In the genomic region with DNA sequence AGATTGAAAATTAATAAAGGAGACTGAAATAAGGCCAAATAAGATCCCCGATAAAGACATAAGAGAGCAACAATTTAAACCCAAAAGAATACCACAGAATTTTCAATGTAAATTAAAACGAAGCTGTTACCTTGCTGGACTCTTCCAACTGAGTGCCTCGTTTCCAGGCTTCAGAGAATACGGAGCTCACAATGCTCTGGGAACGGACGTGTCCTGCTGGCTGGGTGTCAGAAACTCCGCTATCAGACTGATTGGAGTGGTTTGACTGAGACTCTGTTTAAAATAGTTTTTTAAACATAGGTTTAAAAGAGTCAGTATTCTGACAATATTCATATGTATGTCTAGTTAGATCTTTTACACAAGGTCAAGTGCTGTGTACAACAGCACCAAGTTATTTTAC, we compare ENCODE assay signal across 25 cellular contexts.
"Had no signal": no experiment of that assay in that cellular context is flagged by ENCODE, and none has a peak within 500 bp of the region (broad histone marks: within the 10 kb centered on the region; RNA-seq: fewer than 3 reads in every experiment).

No MANE protein-coding gene starts in this region.

- H3K4me1 ChIP-seq: body of pancreas, esophagus squamous epithelium, tibial artery had no signal

- H3K9me3 Mint-ChIP-seq: activated naive CD8-positive, alpha-beta T cell treated with anti-CD3 and anti-CD28 coated beads, Interleukin-2, amount 50 U/mL, for 24 hours; naive B cell; neural crest cell; T-helper 1 cell treated with Interleukin-12 subunit alpha and Interleukin-12 subunit beta and Interleukin-4 antibody, amounts not matched to agents 30 μg/mL and 1 μg/mL, for 36 hours; WTC11 had no signal

- H3K27me3 ChIP-seq: body of pancreas, esophagus squamous epithelium, gastrocnemius medialis, tibial artery had no signal

- H3K27ac Mint-ChIP-seq: activated CD4-positive, alpha-beta T cell treated with anti-CD3 and anti-CD28 coated beads for 36 hours; activated naive CD8-positive, alpha-beta T cell treated with anti-CD3 and anti-CD28 coated beads, Interleukin-2, amount 50 U/mL, for 24 hours; naive B cell; T-helper 1 cell treated with Interleukin-12 subunit alpha and Interleukin-12 subunit beta and Interleukin-4 antibody, amounts not matched to agents 30 μg/mL and 1 μg/mL, for 36 hours; WTC11 had no signal

- H3K9me3 ChIP-seq: body of pancreas, esophagus squamous epithelium, gastrocnemius medialis, tibial artery had no signal

- ATAC-seq: activated CD4-positive, alpha-beta T cell treated with anti-CD3 and anti-CD28 coated beads for 36 hours; activated naive CD8-positive, alpha-beta T cell treated with anti-CD3 and anti-CD28 coated beads, Interleukin-2, amount 50 U/mL, for 24 hours; body of pancreas; gastrocnemius medialis; left colon; stimulated activated naive CD8-positive, alpha-beta T cell treated with anti-CD3 and anti-CD28 coated beads, Interleukin-15, Interleukin-2, amounts not matched to agents 100 U/mL and 50 U/mL, for 24 hours; WTC11 had no signal

- H3K36me3 Mint-ChIP-seq: naive B cell had no signal

- H3K27me3 Mint-ChIP-seq: activated CD4-positive, alpha-beta T cell treated with anti-CD3 and anti-CD28 coated beads for 36 hours; activated naive CD8-positive, alpha-beta T cell treated with anti-CD3 and anti-CD28 coated beads, Interleukin-2, amount 50 U/mL, for 24 hours had no signal

- H3K4me1 Mint-ChIP-seq: naive B cell had no signal

- H3K27ac ChIP-seq: body of pancreas, esophagus squamous epithelium, gastrocnemius medialis had no signal

- H3K4me3 Mint-ChIP-seq: activated CD4-positive, alpha-beta T cell treated with anti-CD3 and anti-CD28 coated beads for 36 hours; activated naive CD8-positive, alpha-beta T cell treated with anti-CD3 and anti-CD28 coated beads, Interleukin-2, amount 50 U/mL, for 24 hours; naive B cell; neural crest cell; T-helper 1 cell treated with Interleukin-12 subunit alpha and Interleukin-12 subunit beta and Interleukin-4 antibody, amounts not matched to agents 30 μg/mL and 1 μg/mL, for 36 hours; WTC11 had no signal

- H3K4me3 ChIP-seq: body of pancreas, esophagus squamous epithelium, gastrocnemius medialis, lung, tibial artery had no signal

- DNase-seq: activated CD4-positive, alpha-beta T cell treated with anti-CD3 and anti-CD28 coated beads for 36 hours; activated CD4-positive, alpha-beta T cell treated with anti-CD3 and anti-CD28 coated beads, Interleukin-2, amount 50 U/mL, for 4 hours; activated effector memory CD4-positive, alpha-beta T cell treated with anti-CD3 and anti-CD28 coated beads, Interleukin-2, amount 50 U/mL, for 16 hours; activated naive CD4-positive, alpha-beta T cell treated with anti-CD3 and anti-CD28 coated beads, Interleukin-2, amount 50 U/mL, for 16 hours; activated naive CD8-positive, alpha-beta T cell treated with anti-CD3 and anti-CD28 coated beads, Interleukin-2, amount 50 U/mL, for 24 hours; caudate nucleus; dermis blood vessel endothelial cell; effector CD8-positive, alpha-beta T cell; esophagus squamous epithelium; gastrocnemius medialis; islet precursor cell; left colon; naive B cell; occipital lobe; posterior cingulate gyrus; stimulated activated CD4-positive, alpha-beta T cell treated with anti-CD3 and anti-CD28 coated beads, Interleukin-4, amount 100 ng/mL, for 24 hours; stimulated activated naive CD8-positive, alpha-beta T cell treated with anti-CD3 and anti-CD28 coated beads, Interleukin-15, Interleukin-2, amounts not matched to agents 100 U/mL and 50 U/mL, for 24 hours; substantia nigra; T1000; tibial artery had no signal
